1 cellular context compared by ENCODE assay signal in the genomic region with DNA sequence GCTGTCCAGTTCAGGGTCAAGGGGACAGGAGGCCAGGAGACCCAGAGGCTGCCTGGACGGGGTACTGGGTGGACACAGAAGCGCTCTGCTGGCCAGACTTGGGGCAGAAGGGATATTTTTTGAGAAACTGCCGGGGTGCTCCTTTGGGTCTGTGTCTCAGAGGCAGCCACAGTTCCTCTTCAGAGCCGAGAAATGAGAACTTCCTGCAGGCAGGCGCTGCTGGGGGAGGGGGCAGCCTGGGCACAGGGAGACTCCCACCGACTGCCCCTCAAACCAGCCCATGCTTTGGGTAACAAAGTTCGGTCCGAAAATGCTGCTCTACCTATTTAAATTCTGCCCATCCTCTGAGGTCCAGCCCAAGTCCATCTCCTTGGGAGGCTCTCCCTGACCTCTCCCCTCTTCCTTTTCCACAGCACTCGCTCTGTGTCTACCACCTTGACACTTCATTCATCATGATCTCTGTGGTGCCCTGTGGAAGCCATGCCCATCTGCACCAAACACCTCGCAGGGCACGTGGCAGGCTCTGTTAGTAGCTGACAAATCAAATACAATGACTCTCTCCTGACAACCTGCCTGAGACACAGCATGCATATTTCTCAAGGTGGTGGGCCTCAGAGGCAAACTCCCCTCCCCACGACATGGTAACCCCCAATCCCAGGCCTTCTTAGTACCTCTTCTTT.
TF ChIP-seq lines count a peak whose summit lies in the region.

No MANE protein-coding gene starts in this region.

TF ChIP-seq in WTC11, 78 proteins besides CTCF, POLR2A, EP300 and RAD21 (continued from another document):
- TF ChIP-seq, protein P1, sequence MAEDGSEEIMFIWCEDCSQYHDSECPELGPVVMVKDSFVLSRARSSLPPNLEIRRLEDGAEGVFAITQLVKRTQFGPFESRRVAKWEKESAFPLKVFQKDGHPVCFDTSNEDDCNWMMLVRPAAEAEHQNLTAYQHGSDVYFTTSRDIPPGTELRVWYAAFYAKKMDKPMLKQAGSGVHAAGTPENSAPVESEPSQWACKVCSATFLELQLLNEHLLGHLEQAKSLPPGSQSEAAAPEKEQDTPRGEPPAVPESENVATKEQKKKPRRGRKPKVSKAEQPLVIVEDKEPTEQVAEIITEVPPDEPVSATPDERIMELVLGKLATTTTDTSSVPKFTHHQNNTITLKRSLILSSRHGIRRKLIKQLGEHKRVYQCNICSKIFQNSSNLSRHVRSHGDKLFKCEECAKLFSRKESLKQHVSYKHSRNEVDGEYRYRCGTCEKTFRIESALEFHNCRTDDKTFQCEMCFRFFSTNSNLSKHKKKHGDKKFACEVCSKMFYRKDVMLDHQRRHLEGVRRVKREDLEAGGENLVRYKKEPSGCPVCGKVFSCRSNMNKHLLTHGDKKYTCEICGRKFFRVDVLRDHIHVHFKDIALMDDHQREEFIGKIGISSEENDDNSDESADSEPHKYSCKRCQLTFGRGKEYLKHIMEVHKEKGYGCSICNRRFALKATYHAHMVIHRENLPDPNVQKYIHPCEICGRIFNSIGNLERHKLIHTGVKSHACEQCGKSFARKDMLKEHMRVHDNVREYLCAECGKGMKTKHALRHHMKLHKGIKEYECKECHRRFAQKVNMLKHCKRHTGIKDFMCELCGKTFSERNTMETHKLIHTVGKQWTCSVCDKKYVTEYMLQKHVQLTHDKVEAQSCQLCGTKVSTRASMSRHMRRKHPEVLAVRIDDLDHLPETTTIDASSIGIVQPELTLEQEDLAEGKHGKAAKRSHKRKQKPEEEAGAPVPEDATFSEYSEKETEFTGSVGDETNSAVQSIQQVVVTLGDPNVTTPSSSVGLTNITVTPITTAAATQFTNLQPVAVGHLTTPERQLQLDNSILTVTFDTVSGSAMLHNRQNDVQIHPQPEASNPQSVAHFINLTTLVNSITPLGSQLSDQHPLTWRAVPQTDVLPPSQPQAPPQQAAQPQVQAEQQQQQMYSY (CRISPR knock-in tag; IDR thresholded peaks at IDR 0.05) = no peak
- TF ChIP-seq GABPB1 (CRISPR knock-in tag; IDR thresholded peaks at IDR 0.05) (no peak), RORB (CRISPR knock-in tag; IDR thresholded peaks at IDR 0.05) (no peak), HMGA2 (CRISPR knock-in tag; IDR thresholded peaks at IDR 0.05) (no peak), SMAD4 (CRISPR knock-in tag; IDR thresholded peaks at IDR 0.05) (no peak), ATF1 (CRISPR knock-in tag; IDR thresholded peaks at IDR 0.05) (no peak)
- TF ChIP-seq, protein P2, sequence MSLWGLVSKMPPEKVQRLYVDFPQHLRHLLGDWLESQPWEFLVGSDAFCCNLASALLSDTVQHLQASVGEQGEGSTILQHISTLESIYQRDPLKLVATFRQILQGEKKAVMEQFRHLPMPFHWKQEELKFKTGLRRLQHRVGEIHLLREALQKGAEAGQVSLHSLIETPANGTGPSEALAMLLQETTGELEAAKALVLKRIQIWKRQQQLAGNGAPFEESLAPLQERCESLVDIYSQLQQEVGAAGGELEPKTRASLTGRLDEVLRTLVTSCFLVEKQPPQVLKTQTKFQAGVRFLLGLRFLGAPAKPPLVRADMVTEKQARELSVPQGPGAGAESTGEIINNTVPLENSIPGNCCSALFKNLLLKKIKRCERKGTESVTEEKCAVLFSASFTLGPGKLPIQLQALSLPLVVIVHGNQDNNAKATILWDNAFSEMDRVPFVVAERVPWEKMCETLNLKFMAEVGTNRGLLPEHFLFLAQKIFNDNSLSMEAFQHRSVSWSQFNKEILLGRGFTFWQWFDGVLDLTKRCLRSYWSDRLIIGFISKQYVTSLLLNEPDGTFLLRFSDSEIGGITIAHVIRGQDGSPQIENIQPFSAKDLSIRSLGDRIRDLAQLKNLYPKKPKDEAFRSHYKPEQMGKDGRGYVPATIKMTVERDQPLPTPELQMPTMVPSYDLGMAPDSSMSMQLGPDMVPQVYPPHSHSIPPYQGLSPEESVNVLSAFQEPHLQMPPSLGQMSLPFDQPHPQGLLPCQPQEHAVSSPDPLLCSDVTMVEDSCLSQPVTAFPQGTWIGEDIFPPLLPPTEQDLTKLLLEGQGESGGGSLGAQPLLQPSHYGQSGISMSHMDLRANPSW (CRISPR knock-in tag; conservative IDR thresholded peaks at IDR 0.05; ENCODE audit: low read depth) = no peak
- TF ChIP-seq, protein P3, sequence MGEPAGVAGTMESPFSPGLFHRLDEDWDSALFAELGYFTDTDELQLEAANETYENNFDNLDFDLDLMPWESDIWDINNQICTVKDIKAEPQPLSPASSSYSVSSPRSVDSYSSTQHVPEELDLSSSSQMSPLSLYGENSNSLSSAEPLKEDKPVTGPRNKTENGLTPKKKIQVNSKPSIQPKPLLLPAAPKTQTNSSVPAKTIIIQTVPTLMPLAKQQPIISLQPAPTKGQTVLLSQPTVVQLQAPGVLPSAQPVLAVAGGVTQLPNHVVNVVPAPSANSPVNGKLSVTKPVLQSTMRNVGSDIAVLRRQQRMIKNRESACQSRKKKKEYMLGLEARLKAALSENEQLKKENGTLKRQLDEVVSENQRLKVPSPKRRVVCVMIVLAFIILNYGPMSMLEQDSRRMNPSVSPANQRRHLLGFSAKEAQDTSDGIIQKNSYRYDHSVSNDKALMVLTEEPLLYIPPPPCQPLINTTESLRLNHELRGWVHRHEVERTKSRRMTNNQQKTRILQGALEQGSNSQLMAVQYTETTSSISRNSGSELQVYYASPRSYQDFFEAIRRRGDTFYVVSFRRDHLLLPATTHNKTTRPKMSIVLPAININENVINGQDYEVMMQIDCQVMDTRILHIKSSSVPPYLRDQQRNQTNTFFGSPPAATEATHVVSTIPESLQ (CRISPR knock-in tag; IDR thresholded peaks at IDR 0.05) = no peak
TF ChIP-seq in WTC11: peak in this region for 0.
